Comparison of ENCODE assay signal across 11 cellular contexts in the genomic region with DNA sequence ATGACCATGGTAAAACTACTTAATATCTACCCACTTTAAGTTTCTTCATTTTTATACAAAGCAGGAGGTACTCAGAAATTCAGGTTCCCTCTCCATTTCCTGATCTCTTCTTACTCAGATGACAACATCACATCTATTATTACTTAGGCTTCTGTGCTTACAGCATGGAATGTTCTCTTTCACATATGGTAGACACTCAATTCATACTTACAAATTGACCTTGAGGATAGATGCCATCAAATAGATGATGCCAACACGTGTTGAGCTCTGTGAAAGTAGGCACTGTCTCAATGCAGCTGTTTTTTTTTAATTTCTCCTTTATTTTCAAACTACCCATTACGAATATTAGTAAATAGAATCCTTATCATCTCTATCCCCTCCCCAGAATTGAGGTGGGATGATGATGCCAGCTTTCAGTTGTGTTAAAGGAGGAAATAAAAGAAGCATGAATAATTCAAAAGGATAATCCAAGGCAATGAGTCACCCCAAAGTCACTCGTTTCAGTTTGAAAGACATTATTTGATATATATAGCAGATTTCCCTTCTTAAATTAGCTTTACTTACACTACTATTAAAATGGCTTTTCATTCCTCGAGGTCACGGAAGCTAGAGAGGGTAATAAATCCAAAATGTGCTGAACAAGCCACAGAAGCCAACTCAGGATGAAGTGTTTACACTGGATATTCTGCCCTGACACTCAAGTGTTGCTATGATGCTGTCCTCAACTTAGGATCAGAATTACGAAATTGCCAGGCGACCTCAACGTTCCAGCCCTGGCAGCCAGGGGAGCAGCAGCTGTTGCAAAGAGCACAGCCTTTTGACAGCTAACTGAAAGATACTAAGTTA.
DNase-seq lines count a peak whose midpoint lies in the region; ATAC-seq and TF ChIP-seq lines count a peak whose summit lies in the region.
"Had no signal": no experiment of that assay in that cellular context is flagged by ENCODE, and none has a peak within 500 bp of the region (broad histone marks: within the 10 kb centered on the region; RNA-seq: fewer than 3 reads in every experiment).

No MANE protein-coding gene starts in this region.

- H3K27ac Mint-ChIP-seq in GM23338 = no peak overlapping the region

- no peaks in the 10 kb centered on the region for H3K9me2 ChIP-seq in GM23338 (ENCODE audit: insufficient read depth)

- TF ChIP-seq CTCF in AG09309 (IDR thresholded peaks at IDR 0.05; ENCODE audit: control insufficient read depth, insufficient read depth, low read depth, low read length, missing control alignments) = peak; percentile 6
- TF ChIP-seq CTCF in left ventricle myocardium inferior (IDR thresholded peaks at IDR 0.05; ENCODE audit: borderline replicate concordance) = peak; percentile 53
- no peak for TF ChIP-seq CTCF in GM23338 (conservative IDR thresholded peaks at IDR 0.05; ENCODE audit: low read depth in 2 of 2)

- H3K4me2 ChIP-seq in GM23338 = no peak overlapping the region

- intact Hi-C loops in left ventricle myocardium inferior (cut with micrococcal nuclease) = no loop called here

- no peaks in the 10 kb centered on the region for H4K20me1 ChIP-seq in GM23338 (replicated peaks; ENCODE audit: insufficient read depth)

- no peak overlapping the region for H2AFZ ChIP-seq in GM23338

- H3F3A ChIP-seq in GM23338 (replicated peaks; ENCODE audit: low read depth) = no peaks in the 10 kb centered on the region

- H3K36me3 ChIP-seq in left ventricle myocardium inferior = no peaks in the 10 kb centered on the region
- H3K36me3 ChIP-seq in GM23338 (ENCODE audit: insufficient read depth) = no peaks in the 10 kb centered on the region
- H3K36me3 ChIP-seq: tibial nerve had no signal

- no peaks in the 10 kb centered on the region for H3K36me3 Mint-ChIP-seq in GM23338 (ENCODE audit: low read depth)

- ATAC-seq in SK-N-SH treated with all-trans-retinoic acid at 6 μM for 48 hours = peak; percentile 84
- no peak for ATAC-seq in HG02588 (IDR thresholded peaks at IDR 0.05; ENCODE audit: unreplicated experiment)
- ATAC-seq in GM23338 = no peak

- peak; percentile 64 for DNase-seq in AG09309 (ENCODE audit: low read depth)
- peak; percentile 83 for DNase-seq in HT1080 (ENCODE audit: low read depth)
- DNase-seq in left ventricle myocardium inferior = peak; percentile 36
- DNase-seq in NCI-H2171 (lab: John Stamatoyannopoulos, UW) = no peak
- no peak for DNase-seq in stimulated activated CD4-positive, alpha-beta T cell treated with anti-CD3 and anti-CD28 coated beads, Interleukin-4, amount 100 ng/mL, for 4 hours
- no peak for DNase-seq in GM23338 (ENCODE audit: low spot score)
- DNase-seq: activated CD8-positive, alpha-beta memory T cell treated with anti-CD3 and anti-CD28 coated beads for 24 hours; Calu3 had no signal

- no peaks in the 10 kb centered on the region for H3K9me3 ChIP-seq in left ventricle myocardium inferior (replicated peaks)
- H3K9me3 ChIP-seq: tibial nerve had no signal

- peaks cover 1% of the 10 kb centered on the region for H3K27me3 Mint-ChIP-seq in GM23338 (ENCODE audit: insufficient read depth, low read depth, poor library complexity)

- H3K4me1 ChIP-seq in left ventricle myocardium inferior (peaks cover 11% of the 10 kb centered on the region), GM23338 (ENCODE audit: insufficient read depth) (no peaks in the 10 kb centered on the region)
- H3K4me1 ChIP-seq: tibial nerve had no signal

- H3K27ac ChIP-seq in left ventricle myocardium inferior (replicated peaks) = no peak overlapping the region
- H3K27ac ChIP-seq in GM23338 (ENCODE audit: low read depth) = no peak overlapping the region
- H3K27ac ChIP-seq: tibial nerve had no signal

- no peak overlapping the region for H3K4me3 Mint-ChIP-seq in GM23338

- H3K27me3 ChIP-seq in left ventricle myocardium inferior (ENCODE audit: low read depth) (no peaks in the 10 kb centered on the region), GM23338 (ENCODE audit: insufficient read depth) (no peaks in the 10 kb centered on the region)
- H3K27me3 ChIP-seq: tibial nerve had no signal

- H3K79me2 ChIP-seq in GM23338 (replicated peaks; ENCODE audit: insufficient read depth) = no peaks in the 10 kb centered on the region

- no peak overlapping the region for H3K4me3 ChIP-seq in AG09309 (ENCODE audit: control insufficient read depth, low read depth, low read length)
- no peak overlapping the region for H3K4me3 ChIP-seq in left ventricle myocardium inferior
- H3K4me3 ChIP-seq in GM23338 = no peak overlapping the region
- H3K4me3 ChIP-seq: tibial nerve had no signal

- no peaks in the 10 kb centered on the region for H3K9me3 Mint-ChIP-seq in GM23338

- no peaks in the 10 kb centered on the region for H3K4me1 Mint-ChIP-seq in GM23338

TF ChIP-seq in SK-N-SH treated with all-trans-retinoic acid at 6 μM for 48 hours, 23 proteins besides CTCF, POLR2A, EP300 and RAD21 (continues in another document):
- TF ChIP-seq PPARA (CRISPR knock-in tag; IDR thresholded peaks at IDR 0.05; ENCODE audit: borderline replicate concordance) (no peak), ZNF70 (CRISPR knock-in tag; IDR thresholded peaks at IDR 0.05) (no peak), ZFP3 (CRISPR knock-in tag; IDR thresholded peaks at IDR 0.05) (no peak), ESRRG (CRISPR knock-in tag; IDR thresholded peaks at IDR 0.05) (no peak), BACH2 (CRISPR knock-in tag; IDR thresholded peaks at IDR 0.05; ENCODE audit: borderline replicate concordance) (no peak), TOX (CRISPR knock-in tag; IDR thresholded peaks at IDR 0.05; ENCODE audit: borderline replicate concordance) (no peak)
- TF ChIP-seq, protein P1, sequence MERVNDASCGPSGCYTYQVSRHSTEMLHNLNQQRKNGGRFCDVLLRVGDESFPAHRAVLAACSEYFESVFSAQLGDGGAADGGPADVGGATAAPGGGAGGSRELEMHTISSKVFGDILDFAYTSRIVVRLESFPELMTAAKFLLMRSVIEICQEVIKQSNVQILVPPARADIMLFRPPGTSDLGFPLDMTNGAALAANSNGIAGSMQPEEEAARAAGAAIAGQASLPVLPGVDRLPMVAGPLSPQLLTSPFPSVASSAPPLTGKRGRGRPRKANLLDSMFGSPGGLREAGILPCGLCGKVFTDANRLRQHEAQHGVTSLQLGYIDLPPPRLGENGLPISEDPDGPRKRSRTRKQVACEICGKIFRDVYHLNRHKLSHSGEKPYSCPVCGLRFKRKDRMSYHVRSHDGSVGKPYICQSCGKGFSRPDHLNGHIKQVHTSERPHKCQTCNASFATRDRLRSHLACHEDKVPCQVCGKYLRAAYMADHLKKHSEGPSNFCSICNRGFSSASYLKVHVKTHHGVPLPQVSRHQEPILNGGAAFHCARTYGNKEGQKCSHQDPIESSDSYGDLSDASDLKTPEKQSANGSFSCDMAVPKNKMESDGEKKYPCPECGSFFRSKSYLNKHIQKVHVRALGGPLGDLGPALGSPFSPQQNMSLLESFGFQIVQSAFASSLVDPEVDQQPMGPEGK (CRISPR knock-in tag; IDR thresholded peaks at IDR 0.05; ENCODE audit: borderline replicate concordance) = no peak
- TF ChIP-seq, protein P2, sequence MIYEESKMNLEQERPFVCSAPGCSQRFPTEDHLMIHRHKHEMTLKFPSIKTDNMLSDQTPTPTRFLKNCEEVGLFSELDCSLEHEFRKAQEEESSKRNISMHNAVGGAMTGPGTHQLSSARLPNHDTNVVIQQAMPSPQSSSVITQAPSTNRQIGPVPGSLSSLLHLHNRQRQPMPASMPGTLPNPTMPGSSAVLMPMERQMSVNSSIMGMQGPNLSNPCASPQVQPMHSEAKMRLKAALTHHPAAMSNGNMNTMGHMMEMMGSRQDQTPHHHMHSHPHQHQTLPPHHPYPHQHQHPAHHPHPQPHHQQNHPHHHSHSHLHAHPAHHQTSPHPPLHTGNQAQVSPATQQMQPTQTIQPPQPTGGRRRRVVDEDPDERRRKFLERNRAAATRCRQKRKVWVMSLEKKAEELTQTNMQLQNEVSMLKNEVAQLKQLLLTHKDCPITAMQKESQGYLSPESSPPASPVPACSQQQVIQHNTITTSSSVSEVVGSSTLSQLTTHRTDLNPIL (CRISPR knock-in tag; IDR thresholded peaks at IDR 0.05; ENCODE audit: low read depth) = no peak

TF ChIP-seq in GM23338, 12 proteins besides CTCF, POLR2A, EP300 and RAD21 (continues in another document):
- TF ChIP-seq EZH2phosphoT487 (IDR thresholded peaks at IDR 0.05; ENCODE audit: unreplicated experiment) = no peak
- TF ChIP-seq JUNB (IDR thresholded peaks at IDR 0.05; ENCODE audit: unreplicated experiment) = no peak

Comparison
In these comparisons a context has a peak if more than half of its experiments do, and no peak if none do; other contexts are left out.
1. DNase-seq: peak in AG09309 (single experiment), HT1080 (single experiment) and left ventricle myocardium inferior (single experiment); none in NCI-H2171 (single experiment), stimulated activated CD4-positive, alpha-beta T cell treated with anti-CD3 and anti-CD28 coated beads, Interleukin-4, amount 100 ng/mL, for 4 hours (0 of 2) and GM23338 (single experiment).
2. CTCF ChIP-seq: peak in AG09309 (single experiment) and left ventricle myocardium inferior (single experiment); none in GM23338 (0 of 2).